In genomic region chr13:113002206-113002821, GRCh38 we compare ENCODE assay signal across 9 cellular contexts. TPM values are rescaled to one million over a fixed set of nuclear protein-coding genes. Genes with fewer than 3 reads are reported as not detected.
DNase-seq lines count a peak whose midpoint lies in the region; TF ChIP-seq lines count a peak whose summit lies in the region.
"Had no signal": no experiment of that assay in that cellular context is flagged by ENCODE, and none has a peak within 500 bp of the region (broad histone marks: within the 10 kb centered on the region; RNA-seq: fewer than 3 reads in every experiment).

No MANE protein-coding gene starts in this region.

- H2AFZ ChIP-seq in neural cell (ENCODE audit: low read depth, low read length), result no peak overlapping the region

- peak overlapping the region; percentile 25 for H3K4me2 ChIP-seq in neural cell (ENCODE audit: low read length)

- no peaks in the 10 kb centered on the region for H3K36me3 ChIP-seq in brain microvascular endothelial cell (replicated peaks)
- no peaks in the 10 kb centered on the region for H3K36me3 ChIP-seq in neural cell (ENCODE audit: insufficient read depth, low read length)

- TF ChIP-seq CTCF in brain microvascular endothelial cell (IDR thresholded peaks at IDR 0.05; ENCODE audit: low read depth, low read length, missing control alignments) (peak; percentile 43), neural cell (IDR thresholded peaks at IDR 0.05; ENCODE audit: poor library complexity, severe bottlenecking) (peak; percentile 70)

- peaks cover 4% of the 10 kb centered on the region for H3K9me3 Mint-ChIP-seq in activated T-cell treated with anti-CD3 and anti-CD28 coated beads, Interleukin-2, amount 50 U/mL, for 24 hours
- H3K9me3 Mint-ChIP-seq: activated B cell treated with CpG ODN at 0.5 μM for 24 hours had no signal

- DNase-seq in DMS79 (lab: John Stamatoyannopoulos, UW) (peak; percentile 89), NCI-H1694 treated with DMSO at 0.1 percent for 48 hours (lab: John Stamatoyannopoulos, UW) (peak; percentile 62), brain microvascular endothelial cell (no peak), globus pallidus (ENCODE audit: low spot score) (no peak)
- DNase-seq in activated CD4-positive, alpha-beta T cell treated with anti-CD3 and anti-CD28 coated beads, Interleukin-2, amount 50 U/mL, for 1 hour, result no peak
- DNase-seq in activated CD4-positive, alpha-beta T cell treated with anti-CD3 and anti-CD28 coated beads for 4 hours, result no peak
- DNase-seq in activated T-cell treated with anti-CD3 and anti-CD28 coated beads, Interleukin-2, amount 50 U/mL, for 24 hours, result no peak
- DNase-seq: activated B cell treated with CpG ODN at 0.5 μM for 24 hours had no signal

- H3K27ac ChIP-seq in brain microvascular endothelial cell (no peak overlapping the region), neural cell (ENCODE audit: low read length) (peak overlapping the region; percentile 82)

- no peaks in the 10 kb centered on the region for H4K20me1 ChIP-seq in neural cell (ENCODE audit: insufficient read depth)

- H3K9ac ChIP-seq in neural cell (ENCODE audit: low read length), result peak overlapping the region; percentile 80

- H3K4me1 Mint-ChIP-seq in activated T-cell treated with anti-CD3 and anti-CD28 coated beads, Interleukin-2, amount 50 U/mL, for 24 hours (ENCODE audit: low read depth), result peaks cover 24% of the 10 kb centered on the region

- H3K79me2 ChIP-seq in neural cell (replicated peaks; ENCODE audit: insufficient read depth, low read length), result peaks cover 23% of the 10 kb centered on the region

- no peak overlapping the region for H3K4me3 Mint-ChIP-seq in activated T-cell treated with anti-CD3 and anti-CD28 coated beads, Interleukin-2, amount 50 U/mL, for 24 hours
- H3K4me3 Mint-ChIP-seq: activated B cell treated with CpG ODN at 0.5 μM for 24 hours had no signal

- no peaks in the 10 kb centered on the region for H3K9me3 ChIP-seq in neural cell (ENCODE audit: low read length)

- in situ Hi-C loops in brain microvascular endothelial cell (cut with HindIII; ENCODE audit: low pct_ligation_motif_present, low sequenced_read_pairs), result no loop called here

- H3K27me3 Mint-ChIP-seq in activated T-cell treated with anti-CD3 and anti-CD28 coated beads, Interleukin-2, amount 50 U/mL, for 24 hours, result no peaks in the 10 kb centered on the region

- TF ChIP-seq RAD21 in neural cell (conservative IDR thresholded peaks at IDR 0.05), result peak; percentile 45

- peaks cover 20% of the 10 kb centered on the region for H3K27me3 ChIP-seq in brain microvascular endothelial cell (replicated peaks)
- no peaks in the 10 kb centered on the region for H3K27me3 ChIP-seq in neural cell (ENCODE audit: insufficient read depth, low read depth, low read length)

- H3K4me3 ChIP-seq in brain microvascular endothelial cell (ENCODE audit: low read depth, low read length), result no peak overlapping the region
- peak overlapping the region; percentile 76 for H3K4me3 ChIP-seq in neural cell (ENCODE audit: low read length)

- no peak overlapping the region for H3K27ac Mint-ChIP-seq in activated T-cell treated with anti-CD3 and anti-CD28 coated beads, Interleukin-2, amount 50 U/mL, for 24 hours
- H3K27ac Mint-ChIP-seq: activated B cell treated with CpG ODN at 0.5 μM for 24 hours had no signal

- no peaks in the 10 kb centered on the region for H3K36me3 Mint-ChIP-seq in activated T-cell treated with anti-CD3 and anti-CD28 coated beads, Interleukin-2, amount 50 U/mL, for 24 hours (ENCODE audit: low read depth)

- H3F3A ChIP-seq in neural cell (ENCODE audit: insufficient read depth, low read length, poor library complexity, severe bottlenecking), result no peaks in the 10 kb centered on the region

- TF ChIP-seq EP300 in neural cell (conservative IDR thresholded peaks at IDR 0.05; ENCODE audit: poor library complexity, severe bottlenecking), result no peak

- H3K9me2 ChIP-seq in neural cell (ENCODE audit: insufficient read depth, low read length), result no peaks in the 10 kb centered on the region

TF ChIP-seq in neural cell, 6 proteins besides CTCF, POLR2A, EP300 and RAD21:
- TF ChIP-seq SMC3 (conservative IDR thresholded peaks at IDR 0.05; ENCODE audit: poor library complexity) (no peak), MXI1 (conservative IDR thresholded peaks at IDR 0.05; ENCODE audit: poor library complexity, severe bottlenecking) (no peak), REST (IDR thresholded peaks at IDR 0.05; ENCODE audit: borderline replicate concordance) (no peak), EZH2 (IDR thresholded peaks at IDR 0.05; ENCODE audit: borderline replicate concordance, insufficient read depth, low read length, poor library complexity, severe bottlenecking) (no peak), TAF1 (IDR thresholded peaks at IDR 0.05; ENCODE audit: low read depth) (no peak), POLR2AphosphoS5 (IDR thresholded peaks at IDR 0.05) (no peak)

RNA-seq across cellular contexts. Expression of gene MCF2L, which starts 33.3 kb away (rescaled TPM):
- 88.0 and 95.2 TPM in 2 replicates for polyA plus RNA-seq in neural cell
- 123 and 129 TPM in 2 replicates for polyA minus RNA-seq in neural cell

Comparison
In these comparisons a context has a peak if more than half of its experiments do, and no peak if none do; other contexts are left out.
1. DNase-seq: peak in DMS79 (single experiment) and NCI-H1694 treated with DMSO at 0.1 percent for 48 hours (single experiment); none in brain microvascular endothelial cell (single experiment), activated CD4-positive, alpha-beta T cell treated with anti-CD3 and anti-CD28 coated beads, Interleukin-2, amount 50 U/mL, for 1 hour (single experiment), globus pallidus (single experiment), activated CD4-positive, alpha-beta T cell treated with anti-CD3 and anti-CD28 coated beads for 4 hours (0 of 2) and activated T-cell treated with anti-CD3 and anti-CD28 coated beads, Interleukin-2, amount 50 U/mL, for 24 hours (single experiment).